Comparison of ENCODE assay signal across 10 cellular contexts in genomic region chr6:27474172-27474465, GRCh38. TPM values are rescaled to one million over a fixed set of nuclear protein-coding genes. Genes with fewer than 3 reads are reported as not detected.
A peak's percentile ranks its signal among the peaks of the same experiment; 100 is the strongest.
DNase-seq lines count a peak whose midpoint lies in the region; ATAC-seq and TF ChIP-seq lines count a peak whose summit lies in the region.
"Had no signal": no experiment of that assay in that cellular context is flagged by ENCODE, and none has a peak within 500 bp of the region (broad histone marks: within the 10 kb centered on the region; RNA-seq: fewer than 3 reads in every experiment).

No MANE protein-coding gene starts in this region.

- H3K14ac ChIP-seq in H9 (ENCODE audit: insufficient read depth, low read length): no peak overlapping the region

- H2BK5ac ChIP-seq in H9 (ENCODE audit: insufficient read length, low read length): no peak overlapping the region

- POLR2A ChIA-PET in CD8-positive, alpha-beta memory T cell (lab: Charles Lee): interaction anchor here (0.6 to 0.7 kb wide), 3 partner anchors 15 to 1507 kb away, joined by 3 to 4 read pairs (median 3); no protein-coding TSS in a partner anchor

- H3K27me3 Mint-ChIP-seq in CD8-positive, alpha-beta memory T cell: peaks cover 0 to 7% of the 10 kb centered on the region in 2 donors
- H3K27me3 Mint-ChIP-seq in H9 (ENCODE audit: low read depth) (peaks cover 2% of the 10 kb centered on the region; the same call in 1 of the 2 replicates), naive B cell (no peaks in the 10 kb centered on the region)
- H3K27me3 Mint-ChIP-seq in activated T-helper 17 cell treated with anti-CD3 and anti-CD28 coated beads, Interleukin-2, amount 50 U/mL, for 72 hours: no peaks in the 10 kb centered on the region

- peak overlapping the region in 3 of 8 donors; percentile 15 to 49 (median 30) for H3K27ac Mint-ChIP-seq in CD8-positive, alpha-beta memory T cell
- H3K27ac Mint-ChIP-seq in H9 (peak overlapping the region in 1 of 3 experiments; percentile 37; a peak in 1 of 7 replicates), naive B cell (peak overlapping the region in 1 of 6 donors; percentile 49)
- no peak overlapping the region for H3K27ac Mint-ChIP-seq in activated T-helper 17 cell treated with anti-CD3 and anti-CD28 coated beads, Interleukin-2, amount 50 U/mL, for 72 hours

- no peak overlapping the region for H3K9ac ChIP-seq in H9 (ENCODE audit: extremely low read depth, insufficient read length, low read length)

- no peak overlapping the region for H2BK120ac ChIP-seq in H9 (ENCODE audit: low read depth, low read length, poor library complexity, severe bottlenecking)

- peak overlapping the region; percentile 32 for H3K4me2 ChIP-seq in H9 (ENCODE audit: insufficient read depth, insufficient read length, low read length)

- H3T11ph ChIP-seq in H9 (ENCODE audit: low read length): no peak overlapping the region

- no peak overlapping the region for H3K4ac ChIP-seq in H9 (ENCODE audit: low read depth, low read length)

- no peak overlapping the region for H2AK5ac ChIP-seq in H9 (ENCODE audit: insufficient read length, low read length)

- H4K20me1 ChIP-seq in H9 (ENCODE audit: control insufficient read depth, insufficient read depth, insufficient read length): no peaks in the 10 kb centered on the region

- WGBS in H9 (ENCODE audit: extremely low coverage, insufficient read length, low lambda C conversion rate): no CpG with 5 or more reads among the region's 4 CpGs

- peaks cover 0 to 18% (median 8%) of the 10 kb centered on the region in 3 donors for H3K36me3 Mint-ChIP-seq in CD8-positive, alpha-beta memory T cell
- H3K36me3 Mint-ChIP-seq in H9 (ENCODE audit: insufficient read depth in 1 of 3, low read depth in 3 of 3) (peaks cover 0 to 9% (median 7%) of the 10 kb centered on the region in 3 experiments; a peak in 5 of 7 replicates), naive B cell (peaks cover 11 to 13% of the 10 kb centered on the region in 2 donors)
- H3K36me3 Mint-ChIP-seq in activated T-helper 17 cell treated with anti-CD3 and anti-CD28 coated beads, Interleukin-2, amount 50 U/mL, for 72 hours (ENCODE audit: low read depth): peaks cover 30% of the 10 kb centered on the region

- no peak overlapping the region for H4K8ac ChIP-seq in H9 (replicated peaks; ENCODE audit: insufficient read length, low read depth, low read length)

- peaks cover 35 to 39% (median 38%) of the 10 kb centered on the region in 3 donors for H3K4me1 Mint-ChIP-seq in CD8-positive, alpha-beta memory T cell
- H3K4me1 Mint-ChIP-seq in H9 (peaks cover 23 to 24% of the 10 kb centered on the region in 2 experiments), naive B cell (peaks cover 20 to 36% (median 32%) of the 10 kb centered on the region in 3 donors)
- peaks cover 20% of the 10 kb centered on the region for H3K4me1 Mint-ChIP-seq in activated T-helper 17 cell treated with anti-CD3 and anti-CD28 coated beads, Interleukin-2, amount 50 U/mL, for 72 hours

- ATAC-seq in activated T-helper 17 cell treated with anti-CD3 and anti-CD28 coated beads, Interleukin-2, amount 50 U/mL, for 72 hours (replicated peaks): no peak
- ATAC-seq in naive B cell (ENCODE audit: low read depth in 2 of 2) (no peak), GM18870 (IDR thresholded peaks at IDR 0.05; ENCODE audit: unreplicated experiment) (no peak), GM18873 (IDR thresholded peaks at IDR 0.05; ENCODE audit: low FRiP score, unreplicated experiment) (no peak)

- in situ Hi-C loops in G401 (cut with HindIII; ENCODE audit: low sequenced_read_pairs): no loop called here

- no peak for DNase-seq in CD8-positive, alpha-beta memory T cell
- DNase-seq in H9 (no peak), naive B cell (no peak), G401 (ENCODE audit: low spot score) (no peak)
- DNase-seq: GDM1, NCI-H524 had no signal

- no peak overlapping the region for H2BK12ac ChIP-seq in H9 (ENCODE audit: insufficient read length, low read depth, low read length)

- no peak overlapping the region for H3K4me3 ChIP-seq in CD8-positive, alpha-beta memory T cell (ENCODE audit: low read length)

- H3K18ac ChIP-seq in H9 (ENCODE audit: insufficient read length, low read depth, low read length): no peak overlapping the region

- no peak overlapping the region for H3K56ac ChIP-seq in H9 (ENCODE audit: insufficient read length, low read depth, low read length)

- no peak for TF ChIP-seq CTCF in H9 (conservative IDR thresholded peaks at IDR 0.05)

- no peaks in the 10 kb centered on the region for H3K79me2 ChIP-seq in H9 (ENCODE audit: insufficient read depth, low read length)

- no peak overlapping the region for H2BK15ac ChIP-seq in H9 (ENCODE audit: low read depth, low read length)

- peaks cover 29% of the 10 kb centered on the region for H3K4me1 ChIP-seq in CD8-positive, alpha-beta memory T cell (ENCODE audit: insufficient read depth, low read length)
- H3K4me1 ChIP-seq in H9 (ENCODE audit: insufficient read depth, low read length): peaks cover 4% of the 10 kb centered on the region; the same call in 1 of the 2 replicates

- no peaks in the 10 kb centered on the region for H3K27me3 ChIP-seq in CD8-positive, alpha-beta memory T cell (ENCODE audit: insufficient read depth, low read length, poor library complexity, severe bottlenecking)
- no peaks in the 10 kb centered on the region; the same call in 1 of the 2 replicates for H3K27me3 ChIP-seq in H9 (ENCODE audit: insufficient read depth, low read length)

- no peaks in the 10 kb centered on the region for H3K36me3 ChIP-seq in CD8-positive, alpha-beta memory T cell (ENCODE audit: insufficient read depth, low read length)

- no peak overlapping the region for H3K23ac ChIP-seq in H9 (ENCODE audit: insufficient read length, low read depth, low read length)

- peaks cover 14% of the 10 kb centered on the region for H3K23me2 ChIP-seq in H9 (ENCODE audit: insufficient read length, low read depth, low read length, poor library complexity, severe bottlenecking)

- no peaks in the 10 kb centered on the region for H3K79me1 ChIP-seq in H9 (ENCODE audit: insufficient read depth, low read depth, low read length, poor library complexity, severe bottlenecking)

- H3K4me3 Mint-ChIP-seq in CD8-positive, alpha-beta memory T cell: peak overlapping the region; percentile 32 to 99 (median 59)
- H3K4me3 Mint-ChIP-seq in H9: peak overlapping the region; percentile 98 to 99
- peak overlapping the region; percentile 98 for H3K4me3 Mint-ChIP-seq in activated T-helper 17 cell treated with anti-CD3 and anti-CD28 coated beads, Interleukin-2, amount 50 U/mL, for 72 hours
- H3K4me3 Mint-ChIP-seq in naive B cell: peak overlapping the region; percentile 37 to 99 (median 98)

- no peak overlapping the region for H3K27ac ChIP-seq in CD8-positive, alpha-beta memory T cell (ENCODE audit: low read depth, low read length)
- no peak overlapping the region for H3K27ac ChIP-seq in H9 (ENCODE audit: insufficient read length, low read depth, low read length)

- no peak overlapping the region for H4K91ac ChIP-seq in H9 (ENCODE audit: insufficient read length, low read depth, low read length)

- H2BK20ac ChIP-seq in H9 (ENCODE audit: low read depth, low read length, poor library complexity, severe bottlenecking): no peak overlapping the region

- no peaks in the 10 kb centered on the region for H3K9me3 Mint-ChIP-seq in CD8-positive, alpha-beta memory T cell
- peaks cover 0 to 3% of the 10 kb centered on the region in 2 experiments; a peak in 2 of 5 replicates for H3K9me3 Mint-ChIP-seq in H9
- H3K9me3 Mint-ChIP-seq in activated T-helper 17 cell treated with anti-CD3 and anti-CD28 coated beads, Interleukin-2, amount 50 U/mL, for 72 hours: no peaks in the 10 kb centered on the region
- H3K9me3 Mint-ChIP-seq in naive B cell: no peaks in the 10 kb centered on the region

- H2AFZ ChIP-seq in H9 (ENCODE audit: low read length): no peak overlapping the region

- H4K5ac ChIP-seq in H9 (ENCODE audit: insufficient read length, low read depth, low read length): no peak overlapping the region

- no peaks in the 10 kb centered on the region for H3K9me3 ChIP-seq in CD8-positive, alpha-beta memory T cell (ENCODE audit: low read length)
- no peaks in the 10 kb centered on the region for H3K9me3 ChIP-seq in H9 (ENCODE audit: control insufficient read depth, low read depth, low read length)
- H3K9me3 ChIP-seq: HAP-1 had no signal

- CTCF ChIA-PET in CD8-positive, alpha-beta memory T cell (lab: Charles Lee): no interaction called here

RNA-seq across cellular contexts. Expression of gene ZNF184, which starts 1.2 kb away (rescaled TPM):
- total RNA-seq in CD8-positive, alpha-beta memory T cell: 10 to 100 TPM in 1 of 2 experiments, 1 to 10 TPM in 1; 9.7 to 10.0 TPM
- 10.8 TPM for polyA plus RNA-seq in CD8-positive, alpha-beta memory T cell
- 6.3 and 6.5 TPM in 2 replicates for total RNA-seq in H9 (2021)
- total RNA-seq in activated T-helper 17 cell treated with anti-CD3 and anti-CD28 coated beads, Interleukin-2, amount 50 U/mL, for 72 hours: 10 to 100 TPM in 1 of 2 donors, 1 to 10 TPM in 1; 8.1 to 11.2 TPM
- 10 to 100 TPM in 4 of 6 donors, 1 to 10 TPM in 2; 2.8 to 12.3 (median 11.2) TPM for polyA plus RNA-seq in naive B cell (ENCODE audit: low read depth in 6 of 6)
- 14.1 and 23.9 TPM in 2 replicates for total RNA-seq in G401 (2014; rRNA removed; shearing (Covaris generic))
